Comparison of ENCODE assay signal across 1 cellular context in genomic region chr2:42978887-42979415, GRCh38.
TF ChIP-seq lines count a peak whose summit lies in the region.

No MANE protein-coding gene starts in this region.

TF ChIP-seq in HepG2, 621 proteins besides CTCF, POLR2A, EP300 and RAD21 (continued from another document and continues in another):
- TF ChIP-seq ZNF879 (CRISPR knock-in tag; IDR thresholded peaks at IDR 0.05) = no peak
- TF ChIP-seq ZNF329 (CRISPR knock-in tag; IDR thresholded peaks at IDR 0.05; ENCODE audit: low read depth) = no peak
- TF ChIP-seq ZNF503 (CRISPR knock-in tag; IDR thresholded peaks at IDR 0.05) = no peak
- TF ChIP-seq ZNF274 (CRISPR knock-in tag; IDR thresholded peaks at IDR 0.05) = no peak
- no peak for TF ChIP-seq ZBTB3 (CRISPR knock-in tag; IDR thresholded peaks at IDR 0.05; ENCODE audit: borderline replicate concordance, low read depth)
- TF ChIP-seq IRX3 (CRISPR knock-in tag; IDR thresholded peaks at IDR 0.05; ENCODE audit: borderline replicate concordance, low read depth) = no peak
- 0 out of 2 replicates have a peak, but pooled peaks have one; percentile 15 for TF ChIP-seq ZNF34 (CRISPR knock-in tag; IDR thresholded peaks at IDR 0.05; ENCODE audit: borderline replicate concordance)
- TF ChIP-seq NFIB (CRISPR knock-in tag; IDR thresholded peaks at IDR 0.05; ENCODE audit: borderline replicate concordance) = no peak
- no peak for TF ChIP-seq GATAD1 (CRISPR knock-in tag; IDR thresholded peaks at IDR 0.05)
- no peak for TF ChIP-seq HNRNPH1 (optimal IDR thresholded peaks at IDR 0.05; ENCODE audit: low read depth, low read length)
- TF ChIP-seq, protein P1, sequence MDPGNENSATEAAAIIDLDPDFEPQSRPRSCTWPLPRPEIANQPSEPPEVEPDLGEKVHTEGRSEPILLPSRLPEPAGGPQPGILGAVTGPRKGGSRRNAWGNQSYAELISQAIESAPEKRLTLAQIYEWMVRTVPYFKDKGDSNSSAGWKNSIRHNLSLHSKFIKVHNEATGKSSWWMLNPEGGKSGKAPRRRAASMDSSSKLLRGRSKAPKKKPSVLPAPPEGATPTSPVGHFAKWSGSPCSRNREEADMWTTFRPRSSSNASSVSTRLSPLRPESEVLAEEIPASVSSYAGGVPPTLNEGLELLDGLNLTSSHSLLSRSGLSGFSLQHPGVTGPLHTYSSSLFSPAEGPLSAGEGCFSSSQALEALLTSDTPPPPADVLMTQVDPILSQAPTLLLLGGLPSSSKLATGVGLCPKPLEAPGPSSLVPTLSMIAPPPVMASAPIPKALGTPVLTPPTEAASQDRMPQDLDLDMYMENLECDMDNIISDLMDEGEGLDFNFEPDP (CRISPR knock-in tag; conservative IDR thresholded peaks at IDR 0.05) = 0 out of 2 replicates have a peak, but pooled peaks have one; percentile 52
- 0 out of 2 replicates have a peak, but pooled peaks have one; percentile 81 for TF ChIP-seq ZNF20 (CRISPR knock-in tag; IDR thresholded peaks at IDR 0.05)
- TF ChIP-seq CENPX (CRISPR knock-in tag; IDR thresholded peaks at IDR 0.05) = no peak
- peak; percentile 7; the same call in 1 of the 2 replicates for TF ChIP-seq ZNF776 (CRISPR knock-in tag; IDR thresholded peaks at IDR 0.05)
- no peak for TF ChIP-seq KLF9 (CRISPR knock-in tag; IDR thresholded peaks at IDR 0.05; ENCODE audit: low read depth)
- TF ChIP-seq DRAP1 (CRISPR knock-in tag; IDR thresholded peaks at IDR 0.05) = no peak
- TF ChIP-seq POLR2G (IDR thresholded peaks at IDR 0.05; ENCODE audit: low read depth, low read length) = peak; percentile 88
- TF ChIP-seq TOE1 (CRISPR knock-in tag; IDR thresholded peaks at IDR 0.05) = no peak
- no peak for TF ChIP-seq ZNF646 (CRISPR knock-in tag; IDR thresholded peaks at IDR 0.05)
- no peak for TF ChIP-seq PCBP2 (optimal IDR thresholded peaks at IDR 0.05; ENCODE audit: low read depth, low read length, poor library complexity, severe bottlenecking)
- peak; percentile 76 for TF ChIP-seq ZNF225 (CRISPR knock-in tag; IDR thresholded peaks at IDR 0.05)
- no peak for TF ChIP-seq TRIM24 (CRISPR knock-in tag; IDR thresholded peaks at IDR 0.05)
- TF ChIP-seq RARA (CRISPR knock-in tag; IDR thresholded peaks at IDR 0.05) = no peak
- no peak for TF ChIP-seq ZBTB26 (CRISPR knock-in tag; IDR thresholded peaks at IDR 0.05; ENCODE audit: borderline replicate concordance)
- no peak for TF ChIP-seq ETV5 (CRISPR knock-in tag; IDR thresholded peaks at IDR 0.05; ENCODE audit: borderline replicate concordance)
- TF ChIP-seq HNRNPUL1 (IDR thresholded peaks at IDR 0.05; ENCODE audit: low read depth, low read length) = no peak
- TF ChIP-seq ZNF703 (CRISPR knock-in tag; IDR thresholded peaks at IDR 0.05; ENCODE audit: borderline replicate concordance) = 0 out of 2 replicates have a peak, but pooled peaks have one; percentile 80
- TF ChIP-seq THAP9 (CRISPR knock-in tag; IDR thresholded peaks at IDR 0.05; ENCODE audit: borderline replicate concordance) = peak; percentile 61; the same call in 1 of the 2 replicates
- TF ChIP-seq HNF4A (CRISPR knock-in tag; IDR thresholded peaks at IDR 0.05) = no peak
- TF ChIP-seq IRF2 (CRISPR knock-in tag; IDR thresholded peaks at IDR 0.05) = no peak
- TF ChIP-seq SMYD3 (CRISPR knock-in tag; IDR thresholded peaks at IDR 0.05) = peak; percentile 7; the same call in 1 of the 2 replicates
- TF ChIP-seq HIVEP1 (CRISPR knock-in tag; IDR thresholded peaks at IDR 0.05) = no peak
- 0 out of 2 replicates have a peak, but pooled peaks have one; percentile 5 for TF ChIP-seq MTERF4 (CRISPR knock-in tag; IDR thresholded peaks at IDR 0.05)
- TF ChIP-seq ZNF501 (CRISPR knock-in tag; IDR thresholded peaks at IDR 0.05) = peak; percentile 71
- no peak for TF ChIP-seq ZNF33A (CRISPR knock-in tag; IDR thresholded peaks at IDR 0.05; ENCODE audit: borderline replicate concordance)
- peak; percentile 27; the same call in 1 of the 2 replicates for TF ChIP-seq REPIN1 (CRISPR knock-in tag; IDR thresholded peaks at IDR 0.05; ENCODE audit: borderline replicate concordance, low read depth)
- TF ChIP-seq DPF2 (CRISPR knock-in tag; IDR thresholded peaks at IDR 0.05; ENCODE audit: borderline replicate concordance, low read depth) = no peak
- TF ChIP-seq ZSCAN25 (CRISPR knock-in tag; IDR thresholded peaks at IDR 0.05) = no peak
- TF ChIP-seq, protein P2, sequence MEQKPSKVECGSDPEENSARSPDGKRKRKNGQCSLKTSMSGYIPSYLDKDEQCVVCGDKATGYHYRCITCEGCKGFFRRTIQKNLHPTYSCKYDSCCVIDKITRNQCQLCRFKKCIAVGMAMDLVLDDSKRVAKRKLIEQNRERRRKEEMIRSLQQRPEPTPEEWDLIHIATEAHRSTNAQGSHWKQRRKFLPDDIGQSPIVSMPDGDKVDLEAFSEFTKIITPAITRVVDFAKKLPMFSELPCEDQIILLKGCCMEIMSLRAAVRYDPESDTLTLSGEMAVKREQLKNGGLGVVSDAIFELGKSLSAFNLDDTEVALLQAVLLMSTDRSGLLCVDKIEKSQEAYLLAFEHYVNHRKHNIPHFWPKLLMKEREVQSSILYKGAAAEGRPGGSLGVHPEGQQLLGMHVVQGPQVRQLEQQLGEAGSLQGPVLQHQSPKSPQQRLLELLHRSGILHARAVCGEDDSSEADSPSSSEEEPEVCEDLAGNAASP (CRISPR knock-in tag; IDR thresholded peaks at IDR 0.05; ENCODE audit: borderline replicate concordance) = no peak
- no peak for TF ChIP-seq ZBTB49 (CRISPR knock-in tag; IDR thresholded peaks at IDR 0.05; ENCODE audit: borderline replicate concordance)
- no peak for TF ChIP-seq ZKSCAN8 (CRISPR knock-in tag; IDR thresholded peaks at IDR 0.05; ENCODE audit: borderline replicate concordance)
- no peak for TF ChIP-seq ZNF484 (CRISPR knock-in tag; IDR thresholded peaks at IDR 0.05; ENCODE audit: borderline replicate concordance, low read depth)
